8 cellular contexts compared by ENCODE assay signal in genomic region chr3:50327129-50327528, GRCh38. TPM values are rescaled to one million over a fixed set of nuclear protein-coding genes. Genes with fewer than 3 reads are reported as not detected.
A peak's percentile ranks its signal among the peaks of the same experiment; 100 is the strongest.
DNase-seq lines count a peak whose midpoint lies in the region; ATAC-seq and TF ChIP-seq lines count a peak whose summit lies in the region.

No MANE protein-coding gene starts in this region.

- H3K27me3 Mint-ChIP-seq in H9 (ENCODE audit: low read depth) (no peaks in the 10 kb centered on the region; the same call in 1 of the 2 replicates), activated B cell treated with CpG ODN at 0.5 μM for 24 hours (no peaks in the 10 kb centered on the region)

- H3K4me1 Mint-ChIP-seq in H9: peaks cover 15 to 31% of the 10 kb centered on the region in 2 experiments
- peaks cover 25% of the 10 kb centered on the region for H3K4me1 Mint-ChIP-seq in activated B cell treated with CpG ODN at 0.5 μM for 24 hours

- intact Hi-C loops in activated B cell treated with CpG ODN at 0.5 μM for 24 hours (cut with micrococcal nuclease): no loop called here

- H4K5ac ChIP-seq in H9 (ENCODE audit: insufficient read length, low read depth, low read length): no peak overlapping the region

- H3K27ac Mint-ChIP-seq in H9 (peak overlapping the region in 1 of 3 experiments; percentile 53; a peak in 1 of 7 replicates), activated B cell treated with CpG ODN at 0.5 μM for 24 hours (peak overlapping the region; percentile 46)

- H3K27me3 ChIP-seq in H9 (ENCODE audit: insufficient read depth, low read length) (no peaks in the 10 kb centered on the region), iPS DF 6.9 (ENCODE audit: control insufficient read depth, insufficient read depth, low read length) (no peaks in the 10 kb centered on the region), smooth muscle cell (ENCODE audit: low read depth) (no peaks in the 10 kb centered on the region)

- H3K4me2 ChIP-seq in H9 (ENCODE audit: insufficient read depth, insufficient read length, low read length) (peak overlapping the region; percentile 94), smooth muscle cell (peak overlapping the region; percentile 94)

- DNase-seq in H9 (no peak), activated B cell treated with CpG ODN at 0.5 μM for 24 hours (no peak), iPS DF 6.9 (ENCODE audit: low read depth, low spot score) (no peak), smooth muscle cell (lab: John Stamatoyannopoulos, UW; ENCODE audit: unreplicated experiment) (no peak), hippocampal formation (lab: John Stamatoyannopoulos, UW) (no peak), globus pallidus (ENCODE audit: low spot score) (no peak)
- no peak for DNase-seq in stimulated activated CD4-positive, alpha-beta T cell treated with anti-CD3 and anti-CD28 coated beads, Interleukin-2, amount 100 ng/mL, for 24 hours

- H3K4me3 Mint-ChIP-seq in H9 (peak overlapping the region; percentile 88 to 96), activated B cell treated with CpG ODN at 0.5 μM for 24 hours (peak overlapping the region; percentile 92)

- H3K56ac ChIP-seq in H9 (ENCODE audit: insufficient read length, low read depth, low read length): no peak overlapping the region

- H3K79me1 ChIP-seq in H9 (ENCODE audit: insufficient read depth, low read depth, low read length, poor library complexity, severe bottlenecking): peaks cover 6% of the 10 kb centered on the region

- peaks cover 18% of the 10 kb centered on the region for H3K23me2 ChIP-seq in H9 (ENCODE audit: insufficient read length, low read depth, low read length, poor library complexity, severe bottlenecking)

- H3K79me2 ChIP-seq in H9 (ENCODE audit: insufficient read depth, low read length): peaks cover 4% of the 10 kb centered on the region; the same call in 1 of the 2 replicates
- H3K79me2 ChIP-seq in smooth muscle cell (ENCODE audit: low read depth): peaks cover 31% of the 10 kb centered on the region

- H3K4ac ChIP-seq in H9 (ENCODE audit: low read depth, low read length): no peak overlapping the region

- H3K9me3 Mint-ChIP-seq in H9 (no peaks in the 10 kb centered on the region), activated B cell treated with CpG ODN at 0.5 μM for 24 hours (no peaks in the 10 kb centered on the region)

- H3K9me3 ChIP-seq in H9 (ENCODE audit: control insufficient read depth, low read depth, low read length) (no peaks in the 10 kb centered on the region), iPS DF 6.9 (ENCODE audit: control insufficient read depth, insufficient read depth, low read length) (no peaks in the 10 kb centered on the region), smooth muscle cell (replicated peaks; ENCODE audit: low read depth) (no peaks in the 10 kb centered on the region)

- H3K36me3 ChIP-seq in iPS DF 6.9 (ENCODE audit: control insufficient read depth, insufficient read depth, low read length) (peaks cover 18% of the 10 kb centered on the region), smooth muscle cell (ENCODE audit: low read depth) (no peaks in the 10 kb centered on the region)

- WGBS in H9 (ENCODE audit: extremely low coverage, insufficient read length, low lambda C conversion rate): no CpG with 5 or more reads among the region's 4 CpGs
- WGBS in iPS DF 6.9 (ENCODE audit: insufficient coverage, insufficient read length): no CpG with 5 or more reads among the region's 4 CpGs
- 90% methylated on average over 4 of the region's 4 CpGs for WGBS in smooth muscle cell (ENCODE audit: low lambda C conversion rate)

- TF ChIP-seq CTCF in H9 (conservative IDR thresholded peaks at IDR 0.05) (no peak), activated B cell treated with CpG ODN at 0.5 μM for 24 hours (IDR thresholded peaks at IDR 0.05) (no peak), smooth muscle cell (IDR thresholded peaks at IDR 0.05; ENCODE audit: borderline replicate concordance, insufficient read depth, poor library complexity, severe bottlenecking) (no peak)

- no peak overlapping the region for H3K23ac ChIP-seq in H9 (ENCODE audit: insufficient read length, low read depth, low read length)

- no peak overlapping the region for H4K8ac ChIP-seq in H9 (replicated peaks; ENCODE audit: insufficient read length, low read depth, low read length)

- H3F3A ChIP-seq in smooth muscle cell (ENCODE audit: low read depth): peaks cover 17% of the 10 kb centered on the region

- H2BK12ac ChIP-seq in H9 (ENCODE audit: insufficient read length, low read depth, low read length): no peak overlapping the region

- H2BK15ac ChIP-seq in H9 (ENCODE audit: low read depth, low read length): no peak overlapping the region

- CTCF ChIA-PET in activated B cell treated with CpG ODN at 0.5 μM for 24 hours (lab: Charles Lee): no interaction called here

- no peak overlapping the region for H2AK5ac ChIP-seq in H9 (ENCODE audit: insufficient read length, low read length)

- H4K20me1 ChIP-seq in H9 (ENCODE audit: control insufficient read depth, insufficient read depth, insufficient read length): no peaks in the 10 kb centered on the region
- H4K20me1 ChIP-seq in smooth muscle cell (ENCODE audit: low read depth): peaks cover 7% of the 10 kb centered on the region

- H3K4me1 ChIP-seq in H9 (ENCODE audit: insufficient read depth, low read length) (peaks cover 6% of the 10 kb centered on the region; the same call in 1 of the 2 replicates), iPS DF 6.9 (ENCODE audit: control insufficient read depth, insufficient read depth, low read length) (peaks cover 3% of the 10 kb centered on the region; the same call in 1 of the 2 replicates), smooth muscle cell (ENCODE audit: low read depth) (peaks cover 16% of the 10 kb centered on the region)

- H2BK5ac ChIP-seq in H9 (ENCODE audit: insufficient read length, low read length): no peak overlapping the region

- H3T11ph ChIP-seq in H9 (ENCODE audit: low read length): no peak overlapping the region

- peaks cover 22 to 54% (median 37%) of the 10 kb centered on the region in 3 experiments; a peak in 6 of 7 replicates for H3K36me3 Mint-ChIP-seq in H9 (ENCODE audit: insufficient read depth in 1 of 3, low read depth in 3 of 3)
- H3K36me3 Mint-ChIP-seq in activated B cell treated with CpG ODN at 0.5 μM for 24 hours (ENCODE audit: low read depth): peaks cover 49% of the 10 kb centered on the region

- ATAC-seq in activated B cell treated with CpG ODN at 0.5 μM for 24 hours (ENCODE audit: low read depth) (no peak), GM21367 (IDR thresholded peaks at IDR 0.05; ENCODE audit: unreplicated experiment) (no peak)

- no peak overlapping the region for H2BK120ac ChIP-seq in H9 (ENCODE audit: low read depth, low read length, poor library complexity, severe bottlenecking)

- no peak overlapping the region for H3K18ac ChIP-seq in H9 (ENCODE audit: insufficient read length, low read depth, low read length)

- no peak overlapping the region for H3K27ac ChIP-seq in H9 (ENCODE audit: insufficient read length, low read depth, low read length)
- H3K27ac ChIP-seq in iPS DF 6.9 (ENCODE audit: low read length): no peak overlapping the region
- no peak overlapping the region for H3K27ac ChIP-seq in smooth muscle cell (ENCODE audit: low read depth)

- H3K4me3 ChIP-seq in iPS DF 6.9 (ENCODE audit: low read length): peak overlapping the region; percentile 84; the same call in 1 of the 2 replicates
- peak overlapping the region; percentile 84 for H3K4me3 ChIP-seq in smooth muscle cell

- H2AFZ ChIP-seq in H9 (ENCODE audit: low read length): no peak overlapping the region
- no peak overlapping the region for H2AFZ ChIP-seq in smooth muscle cell (ENCODE audit: low read depth)

- no peak overlapping the region for H2BK20ac ChIP-seq in H9 (ENCODE audit: low read depth, low read length, poor library complexity, severe bottlenecking)

- H3K14ac ChIP-seq in H9 (ENCODE audit: insufficient read depth, low read length): 0 out of 2 replicates have a peak overlapping the region, but pooled peaks have one; percentile 25

- H3K9ac ChIP-seq in H9 (ENCODE audit: extremely low read depth, insufficient read length, low read length) (peak overlapping the region; percentile 84), smooth muscle cell (ENCODE audit: low read depth) (peak overlapping the region; percentile 86)

- POLR2A ChIA-PET in activated B cell treated with CpG ODN at 0.5 μM for 24 hours (lab: Charles Lee): interaction anchor here (0.6 to 9.7 kb wide), 8 partner anchors 11 to 387 kb away, joined by 3 to 167 read pairs (median 4); partner anchors contain the start of genes CYB561D2, HYAL3, NAA80 and NPRL2

- H4K91ac ChIP-seq in H9 (ENCODE audit: insufficient read length, low read depth, low read length): no peak overlapping the region

RNA-seq across cellular contexts. Expression of gene TUSC2, which starts 0.9 kb away (rescaled TPM):
- 33.5 and 35.5 TPM in 2 replicates for total RNA-seq in H9 (2021)
- 32.2 and 33.4 TPM in 2 replicates for total RNA-seq in activated B cell treated with CpG ODN at 0.5 μM for 24 hours
- 25.1 and 28.8 TPM in 2 replicates for total RNA-seq in smooth muscle cell
- 53.4 and 57.5 TPM in 2 replicates for polyA plus RNA-seq in smooth muscle cell

RNA-seq across cellular contexts. Expression of gene HYAL2, which starts 4.6 kb away (rescaled TPM):
- total RNA-seq in H9 (2021) (51.9 and 57.6 TPM in 2 replicates), activated B cell treated with CpG ODN at 0.5 μM for 24 hours (4.2 and 4.4 TPM in 2 replicates), smooth muscle cell (74.7 and 88.0 TPM in 2 replicates)
- polyA plus RNA-seq in smooth muscle cell: 72.8 and 83.3 TPM in 2 replicates

RNA-seq across cellular contexts. Expression of gene RASSF1, which starts 13.5 kb away (rescaled TPM):
- total RNA-seq in H9 (2021) (15.1 and 15.8 TPM in 2 replicates), activated B cell treated with CpG ODN at 0.5 μM for 24 hours (34.0 and 38.0 TPM in 2 replicates), smooth muscle cell (25.3 and 27.6 TPM in 2 replicates)
- polyA plus RNA-seq in smooth muscle cell: 58.5 and 62.2 TPM in 2 replicates

RNA-seq across cellular contexts. Expression of gene ZMYND10, which starts 18.4 kb away (rescaled TPM):
- 0.61 and 1.4 TPM in 2 replicates for total RNA-seq in H9 (2021)
- 0.61 and 0.64 TPM in 2 replicates for total RNA-seq in activated B cell treated with CpG ODN at 0.5 μM for 24 hours
- total RNA-seq in smooth muscle cell: 0.27 and 1.4 TPM in 2 replicates
- 0.21 and 1.7 TPM in 2 replicates for polyA plus RNA-seq in smooth muscle cell

RNA-seq across cellular contexts. Expression of gene NPRL2, which starts 23.4 kb away (rescaled TPM):
- total RNA-seq in H9 (2021) (23.0 and 23.4 TPM in 2 replicates), activated B cell treated with CpG ODN at 0.5 μM for 24 hours (23.6 and 26.4 TPM in 2 replicates), smooth muscle cell (18.0 and 25.1 TPM in 2 replicates)
- 29.3 and 39.7 TPM in 2 replicates for polyA plus RNA-seq in smooth muscle cell
